8 cellular contexts compared by ENCODE assay signal in genomic region chr3:41961061-41961749, GRCh38. TPM values are rescaled to one million over a fixed set of nuclear protein-coding genes. Genes with fewer than 3 reads are reported as not detected.
DNase-seq lines count a peak whose midpoint lies in the region; ATAC-seq and TF ChIP-seq lines count a peak whose summit lies in the region.

No MANE protein-coding gene starts in this region.

- 0 to 2% methylated on average over 24 to 29 of the region's 43 CpGs for WGBS in mesodermal cell (ENCODE audit: insufficient coverage in 2 of 2), 2 experiments

- no peaks in the 10 kb centered on the region for H3K9me3 ChIP-seq in mesodermal cell (ENCODE audit: control insufficient read depth, low read length)

- peaks cover 9% of the 10 kb centered on the region for H3K4me1 Mint-ChIP-seq in activated CD8-positive, alpha-beta T cell treated with anti-CD3 and anti-CD28 coated beads for 36 hours (ENCODE audit: low read depth)
- peaks cover 20% of the 10 kb centered on the region in 2 donors for H3K4me1 Mint-ChIP-seq in effector memory CD8-positive, alpha-beta T cell (ENCODE audit: low read depth in 2 of 2)

- DNase-seq in NCI-H2196 (lab: John Stamatoyannopoulos, UW; ENCODE audit: unreplicated experiment) = peak; percentile 26
- no peak for DNase-seq in NCI-H2196 treated with DMSO at 0.1 percent for 48 hours (lab: John Stamatoyannopoulos, UW; ENCODE audit: unreplicated experiment)
- DNase-seq in NCI-H226 = peak; percentile 75
- peak; percentile 64 for DNase-seq in activated CD8-positive, alpha-beta T cell treated with anti-CD3 and anti-CD28 coated beads for 36 hours
- DNase-seq in effector memory CD8-positive, alpha-beta T cell = peak; percentile 56 to 57 (median 57)
- DNase-seq in stimulated activated CD8-positive, alpha-beta memory T cell treated with anti-CD3 and anti-CD28 coated beads, Interleukin-12 subunit alpha, Interleukin-12 subunit beta, amount 100 ng/mL, for 24 hours (ENCODE audit: extremely low read depth) = peak; percentile 14

- CTCF ChIA-PET in activated CD8-positive, alpha-beta T cell treated with anti-CD3 and anti-CD28 coated beads for 36 hours (lab: Charles Lee) = interaction anchor here (1.0 to 1.2 kb wide), 2 partner anchors 138 to 139 kb away, joined by 4 to 7 read pairs; no protein-coding TSS in a partner anchor

- peak overlapping the region; percentile 85 for H3K4me3 Mint-ChIP-seq in activated CD8-positive, alpha-beta T cell treated with anti-CD3 and anti-CD28 coated beads for 36 hours
- peak overlapping the region; percentile 97 to 98 for H3K4me3 Mint-ChIP-seq in effector memory CD8-positive, alpha-beta T cell

- intact Hi-C loops in activated CD8-positive, alpha-beta T cell treated with anti-CD3 and anti-CD28 coated beads for 36 hours (cut with micrococcal nuclease) = loop anchor here (5.0 kb wide), 2 partner anchors 51 to 136 kb away; no protein-coding TSS in a partner anchor

- ATAC-seq in HG02973 (IDR thresholded peaks at IDR 0.05; ENCODE audit: unreplicated experiment) = peak; percentile 22
- peak; percentile 24 for ATAC-seq in activated CD8-positive, alpha-beta T cell treated with anti-CD3 and anti-CD28 coated beads for 36 hours
- ATAC-seq in effector memory CD8-positive, alpha-beta T cell (replicated peaks) = peak; percentile 45

- no peak for TF ChIP-seq CTCF in activated CD8-positive, alpha-beta T cell treated with anti-CD3 and anti-CD28 coated beads for 36 hours (IDR thresholded peaks at IDR 0.05)

- H3K36me3 Mint-ChIP-seq in activated CD8-positive, alpha-beta T cell treated with anti-CD3 and anti-CD28 coated beads for 36 hours (ENCODE audit: low read depth) = no peaks in the 10 kb centered on the region
- H3K36me3 Mint-ChIP-seq in effector memory CD8-positive, alpha-beta T cell (ENCODE audit: insufficient read depth) = peaks cover 30% of the 10 kb centered on the region

- peak overlapping the region; percentile 97 for H3K27ac ChIP-seq in mesodermal cell (ENCODE audit: low read depth, low read length, severe bottlenecking)

- peak overlapping the region; percentile 73 for H3K4me3 ChIP-seq in mesodermal cell (ENCODE audit: extremely low read depth, insufficient read depth, low read length, poor library complexity, severe bottlenecking)

- H3K4me1 ChIP-seq in mesodermal cell (ENCODE audit: control insufficient read depth, insufficient read depth, low read length, poor library complexity, severe bottlenecking) = no peaks in the 10 kb centered on the region

- H3K36me3 ChIP-seq in mesodermal cell (ENCODE audit: control insufficient read depth, insufficient read depth, low read length) = no peaks in the 10 kb centered on the region

- no peaks in the 10 kb centered on the region for H3K9me3 Mint-ChIP-seq in activated CD8-positive, alpha-beta T cell treated with anti-CD3 and anti-CD28 coated beads for 36 hours
- no peaks in the 10 kb centered on the region for H3K9me3 Mint-ChIP-seq in effector memory CD8-positive, alpha-beta T cell

- no peaks in the 10 kb centered on the region for H3K27me3 Mint-ChIP-seq in activated CD8-positive, alpha-beta T cell treated with anti-CD3 and anti-CD28 coated beads for 36 hours
- no peaks in the 10 kb centered on the region for H3K27me3 Mint-ChIP-seq in effector memory CD8-positive, alpha-beta T cell

- peak overlapping the region; percentile 88 for H3K27ac Mint-ChIP-seq in activated CD8-positive, alpha-beta T cell treated with anti-CD3 and anti-CD28 coated beads for 36 hours
- H3K27ac Mint-ChIP-seq in effector memory CD8-positive, alpha-beta T cell = peak overlapping the region; percentile 97 to 98

- POLR2A ChIA-PET in activated CD8-positive, alpha-beta T cell treated with anti-CD3 and anti-CD28 coated beads for 36 hours (lab: Charles Lee) = interaction anchor here (1.2 kb wide), 3 partner anchors 15 to 761 kb away, joined by 3 to 5 read pairs (median 5); partner anchors contain the start of gene CTNNB1

RNA-seq across cellular contexts. Expression of gene ULK4, which starts 0.7 kb away (rescaled TPM):
- 1 to 10 TPM; 6.8 to 6.9 TPM for total RNA-seq in activated CD8-positive, alpha-beta T cell treated with anti-CD3 and anti-CD28 coated beads for 36 hours
- polyA plus RNA-seq in mesodermal cell (2013, experiment 1 of 2) = 2.6 TPM
- 2.6 TPM for polyA plus RNA-seq in mesodermal cell (2013, experiment 2 of 2)
